10 cellular contexts compared by ENCODE assay signal in genomic region chr9:93071464-93071863, GRCh38. TPM values are rescaled to one million over a fixed set of nuclear protein-coding genes. Genes with fewer than 3 reads are reported as not detected.
DNase-seq lines count a peak whose midpoint lies in the region; ATAC-seq and TF ChIP-seq lines count a peak whose summit lies in the region.
"Had no signal": no experiment of that assay in that cellular context is flagged by ENCODE, and none has a peak within 500 bp of the region (broad histone marks: within the 10 kb centered on the region; RNA-seq: fewer than 3 reads in every experiment).

No MANE protein-coding gene starts in this region.

- ATAC-seq in esophagus mucosa, result peak; percentile 44
- ATAC-seq in GM18519 (IDR thresholded peaks at IDR 0.05; ENCODE audit: low FRiP score, unreplicated experiment), result no peak
- ATAC-seq: stimulated activated memory B cell treated with anti-CD40 and anti-IgM and Interleukin-4, amounts not matched to agents 10 μg/mL and 1 μg/mL and 100 μg/mL, for 72 hours had no signal

- BruUV-seq in Calu3 (replicated peaks; lab: Mats Ljungman, UMichigan), result no TSS peak

- DNase-seq in 8988T (peak; percentile 49), Calu3 (peak; percentile 24), NCI-H526 treated with DMSO at 0.1 percent for 48 hours (lab: John Stamatoyannopoulos, UW) (peak; percentile 2), NCI-H446 treated with DMSO at 0.1 percent for 48 hours (lab: John Stamatoyannopoulos, UW) (no peak), mucosa of gallbladder (ENCODE audit: low spot score) (no peak)
- no peak for DNase-seq in activated CD8-positive, alpha-beta memory T cell treated with anti-CD3 and anti-CD28 coated beads, Interleukin-2, amount 50 U/mL, for 48 hours

- H3K9me3 Mint-ChIP-seq in Calu3 (ENCODE audit: low read depth, unreplicated experiment), result no peaks in the 10 kb centered on the region
- H3K9me3 Mint-ChIP-seq: neural crest cell; stimulated activated memory B cell treated with anti-CD40 and anti-IgM and Interleukin-4, amounts not matched to agents 10 μg/mL and 1 μg/mL and 100 μg/mL, for 72 hours had no signal

- no peak overlapping the region for H3K4me3 Mint-ChIP-seq in Calu3 (ENCODE audit: low read depth, unreplicated experiment)
- H3K4me3 Mint-ChIP-seq: neural crest cell; stimulated activated memory B cell treated with anti-CD40 and anti-IgM and Interleukin-4, amounts not matched to agents 10 μg/mL and 1 μg/mL and 100 μg/mL, for 72 hours had no signal

- no peak overlapping the region for H3K27ac Mint-ChIP-seq in Calu3 (ENCODE audit: unreplicated experiment)

- H3K36me3 Mint-ChIP-seq in Calu3 (ENCODE audit: insufficient read depth, unreplicated experiment), result no peaks in the 10 kb centered on the region

- no peaks in the 10 kb centered on the region for H3K27me3 Mint-ChIP-seq in Calu3 (ENCODE audit: unreplicated experiment)
- H3K27me3 Mint-ChIP-seq: stimulated activated memory B cell treated with anti-CD40 and anti-IgM and Interleukin-4, amounts not matched to agents 10 μg/mL and 1 μg/mL and 100 μg/mL, for 72 hours had no signal

- CTCF ChIA-PET in Calu3 (lab: Charles Lee), result no interaction called here

- no peak for TF ChIP-seq CTCF in Calu3 (IDR thresholded peaks at IDR 0.05; ENCODE audit: unreplicated experiment)

- intact Hi-C loops in Calu3 (cut with micrococcal nuclease; ENCODE audit: unreplicated experiment), result no loop called here

- H3K4me1 Mint-ChIP-seq in Calu3 (ENCODE audit: low read depth, unreplicated experiment), result peaks cover 7% of the 10 kb centered on the region
- H3K4me1 Mint-ChIP-seq: neural crest cell had no signal

RNA-seq across cellular contexts. Expression of gene SUSD3, which starts 13.0 kb away (rescaled TPM):
- total RNA-seq in Calu3 (2022) (0.69 and 1.3 TPM in 2 replicates), esophagus mucosa (0.96 TPM), mucosa of gallbladder (5.0 TPM)
- total RNA-seq: neural crest cell had no signal

RNA-seq across cellular contexts. Expression of gene CARD19, which starts 24.6 kb away (rescaled TPM):
- total RNA-seq in Calu3 (2022) (26.1 and 26.4 TPM in 2 replicates), esophagus mucosa (19.9 TPM), mucosa of gallbladder (45.2 TPM)

Comparison
In these comparisons a context has a peak if more than half of its experiments do, and no peak if none do; other contexts are left out.
1. DNase-seq: peak in 8988T (single experiment), Calu3 (single experiment) and NCI-H526 treated with DMSO at 0.1 percent for 48 hours (single experiment); none in NCI-H446 treated with DMSO at 0.1 percent for 48 hours (single experiment), activated CD8-positive, alpha-beta memory T cell treated with anti-CD3 and anti-CD28 coated beads, Interleukin-2, amount 50 U/mL, for 48 hours (single experiment) and mucosa of gallbladder (single experiment).